ENCODE assay signal across 21 cellular contexts in the genomic region with DNA sequence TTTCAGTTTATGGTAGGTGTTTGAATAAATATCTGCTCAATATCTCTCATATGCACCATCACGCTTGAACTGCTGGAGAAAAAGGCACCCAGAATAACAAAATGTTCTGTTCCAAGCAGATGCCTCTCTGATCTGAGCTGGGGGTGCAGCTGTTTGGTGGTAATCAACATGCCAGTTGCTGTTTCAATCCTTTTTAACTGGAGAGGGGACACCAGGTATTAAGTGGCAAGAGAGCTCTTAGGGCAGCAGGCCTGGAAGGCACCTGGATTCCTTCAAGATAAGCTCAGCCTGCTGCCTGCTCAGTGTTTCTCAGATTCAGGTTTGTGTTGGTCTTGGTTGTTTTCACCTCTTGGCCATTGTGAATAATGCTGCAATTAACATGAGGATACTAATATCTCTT. TPM values are rescaled to one million over a fixed set of nuclear protein-coding genes. Genes with fewer than 3 reads are reported as not detected.
A peak's percentile ranks its signal among the peaks of the same experiment; 100 is the strongest.
DNase-seq lines count a peak whose midpoint lies in the region; ATAC-seq and TF ChIP-seq lines count a peak whose summit lies in the region.
"Had no signal": no experiment of that assay in that cellular context is flagged by ENCODE, and none has a peak within 500 bp of the region (broad histone marks: within the 10 kb centered on the region; RNA-seq: fewer than 3 reads in every experiment).

No MANE protein-coding gene starts in this region.

- DNase-seq in DMS79 (lab: John Stamatoyannopoulos, UW) (peak; percentile 52), NCI-H524 (lab: John Stamatoyannopoulos, UW) (peak; percentile 95 to 97), amniotic epithelial cell (ENCODE audit: low read depth) (peak; percentile 13), lower lobe of right lung (no peak), cortex of kidney (lab: John Stamatoyannopoulos, UW) (no peak), NCI-H1694 treated with DMSO at 0.1 percent for 48 hours (lab: John Stamatoyannopoulos, UW) (no peak), NCI-H187 (lab: John Stamatoyannopoulos, UW) (no peak)
- DNase-seq: CD8-positive, alpha-beta memory T cell; KG1; NCI-H1092 treated with DMSO at 0.1 percent for 48 hours; NCI-H146; NCI-H2081 treated with DMSO at 0.1 percent for 48 hours; NCI-H2227 treated with DMSO at 0.1 percent for 48 hours; NCI-H510A; PC-9; RPMI8226; SHP77; T-helper 1 cell had no signal

- H3K9me3 ChIP-seq in lower lobe of right lung, result no peaks in the 10 kb centered on the region

- no peak for TF ChIP-seq CTCF in lower lobe of right lung (IDR thresholded peaks at IDR 0.05)

- H3K4me3 ChIP-seq in lower lobe of right lung, result no peak overlapping the region
- H3K4me3 ChIP-seq: GM23338, PC-9 had no signal

- no peaks in the 10 kb centered on the region for H3K27me3 ChIP-seq in lower lobe of right lung (ENCODE audit: low read depth)

- intact Hi-C loops in lower lobe of right lung (cut with DNase I), result no loop called here

- peaks cover 16% of the 10 kb centered on the region for H3K4me1 ChIP-seq in lower lobe of right lung

- ATAC-seq in lower lobe of right lung, result peak; percentile 57 to 83
- ATAC-seq in HG03025 (IDR thresholded peaks at IDR 0.05; ENCODE audit: low FRiP score, unreplicated experiment), result no peak
- ATAC-seq: GM23338 had no signal

- H3K36me3 ChIP-seq in lower lobe of right lung, result no peaks in the 10 kb centered on the region

- H3K27ac ChIP-seq in lower lobe of right lung, result no peak overlapping the region
- H3K27ac ChIP-seq: C4-2B, PC-9 had no signal

RNA-seq across cellular contexts. Expression of gene VAT1L, which starts 27.2 kb away (rescaled TPM):
- 0.38 TPM for total RNA-seq in lower lobe of right lung
- total RNA-seq: CD8-positive, alpha-beta memory T cell; PC-9 had no signal

RNA-seq across cellular contexts. Expression of gene NUDT7, which starts 38.9 kb away (rescaled TPM):
- 9.2 TPM for total RNA-seq in lower lobe of right lung
- total RNA-seq: PC-9 had no signal

Comparison
In these comparisons a context has a peak if more than half of its experiments do, and no peak if none do; other contexts are left out.
1. DNase-seq: peak in DMS79 (single experiment), NCI-H524 (2 of 2) and amniotic epithelial cell (single experiment); none in lower lobe of right lung (single experiment), cortex of kidney (single experiment), NCI-H1694 treated with DMSO at 0.1 percent for 48 hours (single experiment) and NCI-H187 (0 of 2).